Comparison of ENCODE assay signal across 25 cellular contexts in genomic region chr7:20343954-20344353, GRCh38. TPM values are rescaled to one million over a fixed set of nuclear protein-coding genes. Genes with fewer than 3 reads are reported as not detected.
"Had no signal": no experiment of that assay in that cellular context is flagged by ENCODE, and none has a peak within 500 bp of the region (broad histone marks: within the 10 kb centered on the region; RNA-seq: fewer than 3 reads in every experiment).

No MANE protein-coding gene starts in this region.

- H3K36me3 Mint-ChIP-seq: activated naive CD4-positive, alpha-beta T cell treated with anti-CD3 and anti-CD28 coated beads, Interleukin-2, amount 50 U/mL, for 24 hours had no signal

- H3K4me2 ChIP-seq: SK-N-SH had no signal

- H3K4me3 ChIP-seq: SJCRH30 had no signal

- H3K27ac Mint-ChIP-seq: activated CD4-positive, alpha-beta memory T cell treated with anti-CD3 and anti-CD28 coated beads, Interleukin-2, amount 10 ng/mL, durations not matched to agents 7 days and 5 days; activated CD4-positive, alpha-beta T cell treated with anti-CD3 and anti-CD28 coated beads for 36 hours; activated naive CD4-positive, alpha-beta T cell treated with anti-CD3 and anti-CD28 coated beads, Interleukin-2, amount 50 U/mL, for 24 hours; activated T-cell treated with anti-CD3 and anti-CD28 coated beads, Interleukin-2, amount 50 U/mL, for 72 hours had no signal

- H3K4me1 ChIP-seq: SJCRH30 had no signal

- H3K27me3 Mint-ChIP-seq: activated CD4-positive, alpha-beta memory T cell treated with anti-CD3 and anti-CD28 coated beads, Interleukin-2, amount 10 ng/mL, durations not matched to agents 7 days and 5 days; activated naive CD4-positive, alpha-beta T cell treated with anti-CD3 and anti-CD28 coated beads, Interleukin-2, amount 50 U/mL, for 24 hours; central memory CD8-positive, alpha-beta T cell had no signal

- H3K9ac ChIP-seq: SK-N-SH had no signal

- H3K4me1 Mint-ChIP-seq: activated CD4-positive, alpha-beta memory T cell treated with anti-CD3 and anti-CD28 coated beads, Interleukin-2, amount 10 ng/mL, durations not matched to agents 7 days and 5 days; activated CD4-positive, alpha-beta T cell treated with anti-CD3 and anti-CD28 coated beads for 36 hours; activated naive CD4-positive, alpha-beta T cell treated with anti-CD3 and anti-CD28 coated beads, Interleukin-2, amount 50 U/mL, for 24 hours; central memory CD8-positive, alpha-beta T cell had no signal

- H3K4me3 Mint-ChIP-seq: activated CD4-positive, alpha-beta memory T cell treated with anti-CD3 and anti-CD28 coated beads, Interleukin-2, amount 10 ng/mL, durations not matched to agents 7 days and 5 days; activated CD4-positive, alpha-beta T cell treated with anti-CD3 and anti-CD28 coated beads for 36 hours; activated naive CD4-positive, alpha-beta T cell treated with anti-CD3 and anti-CD28 coated beads, Interleukin-2, amount 50 U/mL, for 24 hours; activated T-cell treated with anti-CD3 and anti-CD28 coated beads, Interleukin-2, amount 50 U/mL, for 72 hours; central memory CD8-positive, alpha-beta T cell had no signal

- H3K36me3 ChIP-seq: WERI-Rb-1 had no signal

- DNase-seq: activated CD4-positive, alpha-beta memory T cell treated with anti-CD3 and anti-CD28 coated beads, Interleukin-2, amount 10 ng/mL, durations not matched to agents 7 days and 5 days; activated CD4-positive, alpha-beta T cell treated with anti-CD3 and anti-CD28 coated beads for 36 hours; activated CD4-positive, alpha-beta T cell treated with anti-CD3 and anti-CD28 coated beads, Interleukin-2, amount 50 U/mL, for 1 hour; activated CD8-positive, alpha-beta memory T cell treated with anti-CD3 and anti-CD28 coated beads, Interleukin-2, amount 50 U/mL, for 4 hours; activated T-cell treated with anti-CD3 and anti-CD28 coated beads, Interleukin-2, amount 50 U/mL, for 72 hours; aorta; IMR-90; KG1; MV-4-11; NCI-H1092 treated with DMSO at 0.1 percent for 48 hours; NCI-H1436; NCI-H1930; NCI-H345; NCI-H510A treated with DMSO at 0.1 percent for 48 hours; NCI-H774; OCI-M1; Right ventricle myocardium superior; RPMI8226; SJCRH30; SK-N-SH; T-helper 1 cell; WERI-Rb-1 had no signal

- H3K9me3 Mint-ChIP-seq: activated CD4-positive, alpha-beta memory T cell treated with anti-CD3 and anti-CD28 coated beads, Interleukin-2, amount 10 ng/mL, durations not matched to agents 7 days and 5 days; activated naive CD4-positive, alpha-beta T cell treated with anti-CD3 and anti-CD28 coated beads, Interleukin-2, amount 50 U/mL, for 24 hours had no signal

- H3K27me3 ChIP-seq: SJCRH30 had no signal

- H3K9me3 ChIP-seq: SJCRH30, SK-N-SH had no signal

- H3K27ac ChIP-seq: SJCRH30, WERI-Rb-1 had no signal

RNA-seq across cellular contexts. Expression of gene ITGB8, which starts 13.3 kb away (rescaled TPM):
- total RNA-seq: activated CD4-positive, alpha-beta memory T cell treated with anti-CD3 and anti-CD28 coated beads, Interleukin-2, amount 10 ng/mL, durations not matched to agents 7 days and 5 days; T-helper 2 cell treated with Interferon-gamma antibody and Interleukin-4, amounts not matched to agents 100 ng/mL and 5 ng/mL, for 36 hours had no signal
